ENCODE assay signal across 8 cellular contexts in the genomic region with DNA sequence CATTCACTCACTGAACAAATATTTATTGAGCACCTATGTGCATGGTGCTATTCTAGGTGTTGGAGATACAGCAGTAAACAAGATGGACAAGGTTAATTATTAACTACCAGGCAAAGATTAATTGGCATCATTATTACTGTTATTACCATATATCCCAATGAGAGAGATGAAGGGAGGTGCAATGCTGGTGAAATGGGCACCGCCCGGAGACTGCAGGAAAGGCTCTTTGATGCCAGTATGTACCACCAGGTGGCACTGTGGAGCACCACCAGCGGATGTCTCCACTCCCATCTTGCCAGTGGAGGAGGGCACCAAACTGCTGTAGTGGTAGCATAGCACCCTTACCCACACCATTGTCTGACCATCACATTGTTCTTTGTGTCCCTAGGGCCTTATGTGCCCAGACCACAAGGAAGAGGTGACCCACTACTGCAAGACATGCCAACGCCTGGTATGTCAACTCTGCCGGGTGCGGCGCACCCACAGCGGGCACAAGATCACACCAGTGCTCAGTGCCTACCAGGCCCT. TPM values are rescaled to one million over a fixed set of nuclear protein-coding genes. Genes with fewer than 3 reads are reported as not detected.
DNase-seq lines count a peak whose midpoint lies in the region; ATAC-seq and TF ChIP-seq lines count a peak whose summit lies in the region.

No MANE protein-coding gene starts in this region.

- CTCF ChIA-PET in BJ (lab: Yijun Ruan, JAX) (interaction anchor here (0.8 to 10.5 kb wide), 9 partner anchors 9 to 115 kb away, joined by 3 to 147 read pairs (median 16); a partner anchor contains a TSS), HEK293 (lab: Yijun Ruan, JAX) (interaction anchor here (0.7 to 4.3 kb wide), 7 partner anchors 17 to 1827 kb away, joined by 3 to 49 read pairs (median 4); a partner anchor contains a TSS)

- H3K27me3 ChIP-seq in BJ (ENCODE audit: control insufficient read depth, insufficient read depth, low read length), result no peaks in the 10 kb centered on the region

- H3K9me3 ChIP-seq in HEK293 (ENCODE audit: control insufficient read depth, insufficient read depth, low read depth, low read length), result no peaks in the 10 kb centered on the region

- TF ChIP-seq CTCF in BJ (IDR thresholded peaks at IDR 0.05; ENCODE audit: insufficient read depth, low read depth, low read length) (peak; percentile 94), HEK293 (tag by site-specific recombination; IDR thresholded peaks at IDR 0.05) (peak; percentile 90)

- H3K4me3 ChIP-seq in BJ (ENCODE audit: low read depth, low read length) (no peak overlapping the region), HEK293 (ENCODE audit: low read depth, low read length) (no peak overlapping the region)

- H3K27ac ChIP-seq in HEK293 (ENCODE audit: extremely low read depth, low read depth, low read length), result no peak overlapping the region

- H3K36me3 ChIP-seq in BJ (ENCODE audit: control insufficient read depth, insufficient read depth, low read length), result peaks cover 26% of the 10 kb centered on the region
- peaks cover 2 to 3% of the 10 kb centered on the region in 2 experiments; a peak in 2 of 3 replicates for H3K36me3 ChIP-seq in HEK293 (ENCODE audit: control insufficient read depth in 2 of 2, insufficient read depth in 1 of 2, low read length in 2 of 2)

- no peak for DNase-seq in BJ (ENCODE audit: low read depth)
- peak; percentile 88 to 95 for DNase-seq in NCI-H526 (lab: John Stamatoyannopoulos, UW)
- DNase-seq in activated CD4-positive, alpha-beta T cell treated with anti-CD3 and anti-CD28 coated beads for 1 hour, result peak; percentile 70
- peak; percentile 44 to 53 for DNase-seq in cerebellar nuclear complex (lab: John Stamatoyannopoulos, UW)
- DNase-seq in left colon, result peak; percentile 79 to 94
- DNase-seq in stimulated activated CD4-positive, alpha-beta T cell treated with anti-CD3 and anti-CD28 coated beads, Interleukin-4, amount 100 ng/mL, for 4 hours, result peak; percentile 76 to 85

- intact Hi-C loops in left colon (cut with DNase I, micrococcal nuclease), result no loop called here

- ATAC-seq in left colon (peak; percentile 62), HG02884 (IDR thresholded peaks at IDR 0.05; ENCODE audit: unreplicated experiment) (no peak)

- POLR2A ChIA-PET in BJ (lab: Charles Lee), result no interaction called here
- POLR2A ChIA-PET in HEK293 (lab: Yijun Ruan, JAX), result interaction anchor here (1.0 to 1.6 kb wide), 4 partner anchors 17 to 146 kb away, joined by 3 to 11 read pairs (median 4); no protein-coding TSS in a partner anchor

- H3K4me1 ChIP-seq in HEK293 (ENCODE audit: control insufficient read depth, insufficient read depth, low read length), result no peaks in the 10 kb centered on the region

TF ChIP-seq in HEK293, 187 proteins besides CTCF, POLR2A, EP300 and RAD21:
- TF ChIP-seq TCF7L2 (IDR thresholded peaks at IDR 0.05; ENCODE audit: borderline replicate concordance, low read depth, low read length) (no peak), ZNF248 (tag by site-specific recombination; IDR thresholded peaks at IDR 0.05) (no peak), ZNF366 (tag by site-specific recombination; conservative IDR thresholded peaks at IDR 0.05) (no peak; the same call in 1 of the 2 replicates), ZNF133 (tag by site-specific recombination; IDR thresholded peaks at IDR 0.05) (0 out of 2 replicates have a peak, but pooled peaks have one; percentile 19), ZNF664 (tag by site-specific recombination; IDR thresholded peaks at IDR 0.05) (peak; percentile 85), ZNF423 (tag by site-specific recombination; IDR thresholded peaks at IDR 0.05) (no peak), EGR2 (tag by site-specific recombination; IDR thresholded peaks at IDR 0.05; ENCODE audit: low read depth) (no peak), ZNF2 (tag by site-specific recombination; IDR thresholded peaks at IDR 0.05) (0 out of 2 replicates have a peak, but pooled peaks have one; percentile 27), ZNF341 (tag by site-specific recombination; IDR thresholded peaks at IDR 0.05; ENCODE audit: low read depth) (peak; percentile 59)
- TF ChIP-seq, protein P1, sequence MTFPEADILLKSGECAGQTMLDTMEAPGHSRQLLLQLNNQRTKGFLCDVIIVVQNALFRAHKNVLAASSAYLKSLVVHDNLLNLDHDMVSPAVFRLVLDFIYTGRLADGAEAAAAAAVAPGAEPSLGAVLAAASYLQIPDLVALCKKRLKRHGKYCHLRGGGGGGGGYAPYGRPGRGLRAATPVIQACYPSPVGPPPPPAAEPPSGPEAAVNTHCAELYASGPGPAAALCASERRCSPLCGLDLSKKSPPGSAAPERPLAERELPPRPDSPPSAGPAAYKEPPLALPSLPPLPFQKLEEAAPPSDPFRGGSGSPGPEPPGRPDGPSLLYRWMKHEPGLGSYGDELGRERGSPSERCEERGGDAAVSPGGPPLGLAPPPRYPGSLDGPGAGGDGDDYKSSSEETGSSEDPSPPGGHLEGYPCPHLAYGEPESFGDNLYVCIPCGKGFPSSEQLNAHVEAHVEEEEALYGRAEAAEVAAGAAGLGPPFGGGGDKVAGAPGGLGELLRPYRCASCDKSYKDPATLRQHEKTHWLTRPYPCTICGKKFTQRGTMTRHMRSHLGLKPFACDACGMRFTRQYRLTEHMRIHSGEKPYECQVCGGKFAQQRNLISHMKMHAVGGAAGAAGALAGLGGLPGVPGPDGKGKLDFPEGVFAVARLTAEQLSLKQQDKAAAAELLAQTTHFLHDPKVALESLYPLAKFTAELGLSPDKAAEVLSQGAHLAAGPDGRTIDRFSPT (tag by site-specific recombination; IDR thresholded peaks at IDR 0.05), result peak; percentile 92
- TF ChIP-seq, protein P2, sequence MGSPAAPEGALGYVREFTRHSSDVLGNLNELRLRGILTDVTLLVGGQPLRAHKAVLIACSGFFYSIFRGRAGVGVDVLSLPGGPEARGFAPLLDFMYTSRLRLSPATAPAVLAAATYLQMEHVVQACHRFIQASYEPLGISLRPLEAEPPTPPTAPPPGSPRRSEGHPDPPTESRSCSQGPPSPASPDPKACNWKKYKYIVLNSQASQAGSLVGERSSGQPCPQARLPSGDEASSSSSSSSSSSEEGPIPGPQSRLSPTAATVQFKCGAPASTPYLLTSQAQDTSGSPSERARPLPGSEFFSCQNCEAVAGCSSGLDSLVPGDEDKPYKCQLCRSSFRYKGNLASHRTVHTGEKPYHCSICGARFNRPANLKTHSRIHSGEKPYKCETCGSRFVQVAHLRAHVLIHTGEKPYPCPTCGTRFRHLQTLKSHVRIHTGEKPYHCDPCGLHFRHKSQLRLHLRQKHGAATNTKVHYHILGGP (tag by site-specific recombination; IDR thresholded peaks at IDR 0.05), result no peak
- TF ChIP-seq, protein P3, sequence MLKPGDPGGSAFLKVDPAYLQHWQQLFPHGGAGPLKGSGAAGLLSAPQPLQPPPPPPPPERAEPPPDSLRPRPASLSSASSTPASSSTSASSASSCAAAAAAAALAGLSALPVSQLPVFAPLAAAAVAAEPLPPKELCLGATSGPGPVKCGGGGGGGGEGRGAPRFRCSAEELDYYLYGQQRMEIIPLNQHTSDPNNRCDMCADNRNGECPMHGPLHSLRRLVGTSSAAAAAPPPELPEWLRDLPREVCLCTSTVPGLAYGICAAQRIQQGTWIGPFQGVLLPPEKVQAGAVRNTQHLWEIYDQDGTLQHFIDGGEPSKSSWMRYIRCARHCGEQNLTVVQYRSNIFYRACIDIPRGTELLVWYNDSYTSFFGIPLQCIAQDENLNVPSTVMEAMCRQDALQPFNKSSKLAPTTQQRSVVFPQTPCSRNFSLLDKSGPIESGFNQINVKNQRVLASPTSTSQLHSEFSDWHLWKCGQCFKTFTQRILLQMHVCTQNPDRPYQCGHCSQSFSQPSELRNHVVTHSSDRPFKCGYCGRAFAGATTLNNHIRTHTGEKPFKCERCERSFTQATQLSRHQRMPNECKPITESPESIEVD (tag by site-specific recombination; IDR thresholded peaks at IDR 0.05), result no peak

RNA-seq across cellular contexts. Expression of a gene that starts 3.0 kb away (rescaled TPM):
- 3.5 and 5.4 TPM in 2 replicates for polyA plus RNA-seq in BJ (2011; rRNA removed)
- 5.8 and 7.3 TPM in 2 replicates for polyA minus RNA-seq in BJ (2011; rRNA and poly(A)+ RNA removed)
- under 1 TPM; 0.28 to 0.52 TPM for total RNA-seq in left colon

RNA-seq across cellular contexts. Expression of a gene that starts 3.5 kb away (rescaled TPM):
- 211 and 225 TPM in 2 replicates for polyA plus RNA-seq in BJ (2011; rRNA removed)
- 235 and 300 TPM in 2 replicates for polyA minus RNA-seq in BJ (2011; rRNA and poly(A)+ RNA removed)
- total RNA-seq in left colon, result 100 to 1,000 TPM; 143 to 164 TPM

RNA-seq across cellular contexts. Expression of a gene that starts 31.1 kb away (rescaled TPM):
- 48.0 and 61.4 TPM in 2 replicates for polyA plus RNA-seq in BJ (2011; rRNA removed)
- polyA minus RNA-seq in BJ (2011; rRNA and poly(A)+ RNA removed), result 30.9 and 40.7 TPM in 2 replicates
- 10 to 100 TPM; 20.0 to 20.9 TPM for total RNA-seq in left colon

RNA-seq across cellular contexts. Expression of a gene that starts 31.9 kb away (rescaled TPM):
- 56.5 and 72.7 TPM in 2 replicates for polyA plus RNA-seq in BJ (2011; rRNA removed)
- 32.6 and 60.6 TPM in 2 replicates for polyA minus RNA-seq in BJ (2011; rRNA and poly(A)+ RNA removed)
- total RNA-seq in left colon, result 10 to 100 TPM; 36.3 to 46.4 TPM

RNA-seq across cellular contexts. Expression of a gene that starts 36.3 kb away (rescaled TPM):
- 28.0 and 34.1 TPM in 2 replicates for polyA plus RNA-seq in BJ (2011; rRNA removed)
- polyA minus RNA-seq in BJ (2011; rRNA and poly(A)+ RNA removed), result 8.4 and 11.8 TPM in 2 replicates
- total RNA-seq in left colon, result 100 to 1,000 TPM in 1 of 2 donors, 10 to 100 TPM in 1; 93.9 to 131 TPM
